10 cellular contexts compared by ENCODE assay signal in genomic region chr9:16626577-16627130, GRCh38.
A peak's percentile ranks its signal among the peaks of the same experiment; 100 is the strongest.
DNase-seq lines count a peak whose midpoint lies in the region; ATAC-seq and TF ChIP-seq lines count a peak whose summit lies in the region.
"Had no signal": no experiment of that assay in that cellular context is flagged by ENCODE, and none has a peak within 500 bp of the region (broad histone marks: within the 10 kb centered on the region; RNA-seq: fewer than 3 reads in every experiment).

No MANE protein-coding gene starts in this region.

- no peaks in the 10 kb centered on the region for H3K79me2 ChIP-seq in Loucy (ENCODE audit: insufficient read depth, low read length)

- TF ChIP-seq CTCF in AG04450 (IDR thresholded peaks at IDR 0.05; ENCODE audit: low read depth, low read length), result no peak
- TF ChIP-seq CTCF in Loucy (conservative IDR thresholded peaks at IDR 0.05; ENCODE audit: low read length), result no peak
- no peak for TF ChIP-seq CTCF in astrocyte of the spinal cord (IDR thresholded peaks at IDR 0.05; ENCODE audit: low read depth, low read length)

- no peak overlapping the region for H3K9ac ChIP-seq in Loucy (ENCODE audit: low read depth, low read length, poor library complexity, severe bottlenecking)

- H3K27me3 ChIP-seq in AG04450 (ENCODE audit: control insufficient read depth, insufficient read depth, low read length), result no peaks in the 10 kb centered on the region
- no peaks in the 10 kb centered on the region for H3K27me3 ChIP-seq in Loucy (ENCODE audit: insufficient read depth, low read length, poor library complexity, severe bottlenecking)

- H3K36me3 ChIP-seq in Loucy (ENCODE audit: insufficient read depth, low read length), result no peaks in the 10 kb centered on the region

- peak; percentile 45 for DNase-seq in AG04450 (ENCODE audit: low read depth, low spot score)
- DNase-seq in astrocyte of the spinal cord (ENCODE audit: low read depth, low spot score), result peak; percentile 90
- DNase-seq in kidney tubule cell (ENCODE audit: low spot score), result peak; percentile 91
- no peak for DNase-seq in cortex of kidney (lab: John Stamatoyannopoulos, UW)
- DNase-seq in midbrain (lab: John Stamatoyannopoulos, UW), result no peak
- DNase-seq: stimulated activated naive CD8-positive, alpha-beta T cell treated with anti-CD3 and anti-CD28 coated beads, Interleukin-15, amount 100 ng/mL, for 72 hours had no signal

- H3K9me2 ChIP-seq in Loucy (replicated peaks; ENCODE audit: low read depth, low read length), result no peaks in the 10 kb centered on the region

- H2AFZ ChIP-seq in Loucy (ENCODE audit: low read length), result peak overlapping the region; percentile 20; the same call in 1 of the 2 replicates

- H3K27ac ChIP-seq in AG04450 (ENCODE audit: low read depth, low read length), result peak overlapping the region; percentile 68
- H3K27ac ChIP-seq: epithelial cell of prostate had no signal

- H3F3A ChIP-seq in Loucy (ENCODE audit: low read depth), result 0 out of 2 replicates have a peak, but pooled peaks cover 2% of the 10 kb centered on the region

- POLR2A ChIA-PET in AG04450 (lab: Yijun Ruan, JAX), result no interaction called here

- H3K4me1 ChIP-seq in Loucy (ENCODE audit: insufficient read depth, low read length, poor library complexity, severe bottlenecking), result peaks cover 66% of the 10 kb centered on the region

- no peak for ATAC-seq in GM19397 (IDR thresholded peaks at IDR 0.05; ENCODE audit: unreplicated experiment)
- no peak for ATAC-seq in GM18867 (IDR thresholded peaks at IDR 0.05; ENCODE audit: unreplicated experiment)
- ATAC-seq: stimulated activated naive CD8-positive, alpha-beta T cell treated with anti-CD3 and anti-CD28 coated beads, Interleukin-15, amount 100 ng/mL, for 72 hours had no signal

- H3K9me3 ChIP-seq in AG04450 (ENCODE audit: control insufficient read depth, insufficient read depth, low read length), result no peaks in the 10 kb centered on the region
- no peaks in the 10 kb centered on the region for H3K9me3 ChIP-seq in Loucy (ENCODE audit: insufficient read depth, low read depth, low read length)

- in situ Hi-C loops in astrocyte of the spinal cord (cut with HindIII; ENCODE audit: low sequenced_read_pairs), result no loop called here

- CTCF ChIA-PET in AG04450 (lab: Charles Lee), result no interaction called here

- H3K4me2 ChIP-seq in Loucy (ENCODE audit: low read depth, low read length, poor library complexity, severe bottlenecking), result peak overlapping the region; percentile 57

- no peaks in the 10 kb centered on the region for H4K20me1 ChIP-seq in Loucy (ENCODE audit: insufficient read depth, low read length, poor library complexity, severe bottlenecking)

- H3K4me3 ChIP-seq in AG04450 (ENCODE audit: low read depth, low read length), result no peak overlapping the region; the same call in 1 of the 2 replicates
- no peak overlapping the region for H3K4me3 ChIP-seq in Loucy (ENCODE audit: low read length, poor library complexity, severe bottlenecking)
- no peak overlapping the region for H3K4me3 ChIP-seq in astrocyte of the spinal cord (ENCODE audit: low read depth, low read length)

Comparison
In these comparisons a context has a peak if more than half of its experiments do, and no peak if none do; other contexts are left out.
1. DNase-seq: peak in AG04450 (single experiment), astrocyte of the spinal cord (single experiment) and kidney tubule cell (single experiment); none in cortex of kidney (single experiment) and midbrain (single experiment).